32 cellular contexts compared by ENCODE assay signal in the genomic region with DNA sequence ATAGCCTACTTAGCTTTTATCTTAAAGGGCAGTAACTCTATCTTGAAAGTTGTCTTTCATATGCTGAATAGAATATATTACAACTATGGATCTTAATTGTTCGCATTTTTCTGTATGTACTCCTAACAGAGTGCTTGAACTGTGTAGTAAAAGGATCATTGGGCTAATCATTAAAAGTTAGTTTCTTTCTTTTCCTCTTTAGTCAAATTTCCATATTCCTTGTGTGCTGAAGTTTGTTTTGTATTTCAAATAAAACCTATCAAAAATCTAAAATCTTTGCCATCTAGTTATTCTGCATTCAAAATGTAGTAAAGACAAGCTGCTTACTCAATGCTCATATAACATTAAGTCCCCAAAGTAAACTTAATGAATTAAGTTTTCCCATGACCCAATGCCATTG.
DNase-seq lines count a peak whose midpoint lies in the region; ATAC-seq, FAIRE-seq and TF ChIP-seq lines count a peak whose summit lies in the region.
"Had no signal": no experiment of that assay in that cellular context is flagged by ENCODE, and none has a peak within 500 bp of the region (broad histone marks: within the 10 kb centered on the region; RNA-seq: fewer than 3 reads in every experiment).

No MANE protein-coding gene starts in this region.

- no peak overlapping the region for H3K4me3 Mint-ChIP-seq in stimulated activated effector memory CD8-positive, alpha-beta T cell treated with anti-CD3 and anti-CD28 coated beads, Interleukin-12 subunit alpha, Interleukin-12 subunit beta, amount 100 ng/mL, for 72 hours
- H3K4me3 Mint-ChIP-seq: B cell; CD14-positive monocyte; CD4-positive, alpha-beta memory T cell; CD4-positive, alpha-beta T cell; CD4-positive, CD25-positive, alpha-beta regulatory T cell; CD8-positive, alpha-beta memory T cell; CD8-positive, alpha-beta T cell had no signal

- no peaks in the 10 kb centered on the region for H3K36me3 Mint-ChIP-seq in stimulated activated effector memory CD8-positive, alpha-beta T cell treated with anti-CD3 and anti-CD28 coated beads, Interleukin-12 subunit alpha, Interleukin-12 subunit beta, amount 100 ng/mL, for 72 hours
- H3K36me3 Mint-ChIP-seq: CD14-positive monocyte; CD4-positive, alpha-beta memory T cell; CD4-positive, CD25-positive, alpha-beta regulatory T cell; CD8-positive, alpha-beta memory T cell; CD8-positive, alpha-beta T cell had no signal

- no peaks in the 10 kb centered on the region for H3K4me1 ChIP-seq in A549
- H3K4me1 ChIP-seq: BE2C; BLaER1; BLaER1 treated with 17β-estradiol and CSF1 and Interleukin-3, amounts not matched to agents 10 nM and 100 nM; Caco-2 had no signal

- 0% methylated on average over 1 of the region's 1 CpG for WGBS in A549 (ENCODE audit: missing lambda C conversion rate)

- no peak overlapping the region for H3K27ac Mint-ChIP-seq in stimulated activated effector memory CD8-positive, alpha-beta T cell treated with anti-CD3 and anti-CD28 coated beads, Interleukin-12 subunit alpha, Interleukin-12 subunit beta, amount 100 ng/mL, for 72 hours
- H3K27ac Mint-ChIP-seq: B cell; CD14-positive monocyte; CD4-positive, alpha-beta memory T cell; CD4-positive, alpha-beta T cell; CD4-positive, CD25-positive, alpha-beta regulatory T cell; CD8-positive, alpha-beta memory T cell; CD8-positive, alpha-beta T cell had no signal

- no peak overlapping the region for H3K4me2 ChIP-seq in A549
- H3K4me2 ChIP-seq: BLaER1; BLaER1 treated with 17β-estradiol and CSF1 and Interleukin-3, amounts not matched to agents 10 nM and 100 nM had no signal

- FAIRE-seq in A549 (lab: Jason Lieb, UNC): peak; percentile 81
- peak; percentile 87 for FAIRE-seq in colon (lab: Jason Lieb, UNC)
- FAIRE-seq: A204.1, D721Med had no signal

- no peak for ATAC-seq in A549
- no peak for ATAC-seq in stimulated activated effector memory CD8-positive, alpha-beta T cell treated with anti-CD3 and anti-CD28 coated beads, Interleukin-12 subunit alpha, Interleukin-12 subunit beta, amount 100 ng/mL, for 72 hours
- ATAC-seq: CD8-positive, alpha-beta T cell had no signal

- TF ChIP-seq POLR2A in A549 (IDR thresholded peaks at IDR 0.05; ENCODE audit: low read length): no peak

- H3K9me3 Mint-ChIP-seq in stimulated activated effector memory CD8-positive, alpha-beta T cell treated with anti-CD3 and anti-CD28 coated beads, Interleukin-12 subunit alpha, Interleukin-12 subunit beta, amount 100 ng/mL, for 72 hours: peaks cover 11% of the 10 kb centered on the region

- no peak for TF ChIP-seq CTCF in A549 (IDR thresholded peaks at IDR 0.05)

- DNase-seq in A549 (ENCODE audit: low read depth in 1 of 2, low spot score in 1 of 2) (no peak), NCI-H1694 (lab: John Stamatoyannopoulos, UW) (no peak)
- DNase-seq in stimulated activated effector memory CD8-positive, alpha-beta T cell treated with anti-CD3 and anti-CD28 coated beads, Interleukin-12 subunit alpha, Interleukin-12 subunit beta, amount 100 ng/mL, for 72 hours (ENCODE audit: low spot score in 2 of 2): no peak
- DNase-seq: 8988T; ACHN; AML-193; BE2C; C1 segment of cervical spinal cord; Caco-2; Calu3; CD4-positive, alpha-beta memory T cell; CD4-positive, alpha-beta T cell; CD4-positive, CD25-positive, alpha-beta regulatory T cell; CD8-positive, alpha-beta memory T cell; CD8-positive, alpha-beta T cell; COR-L47; DMS 273 treated with DMSO at 0.1 percent for 48 hours; DMS153; DMS53; DMS79; DMS79 treated with DMSO at 0.1 percent for 48 hours; DND-41; EL had no signal

- no peaks in the 10 kb centered on the region for H3K4me1 Mint-ChIP-seq in stimulated activated effector memory CD8-positive, alpha-beta T cell treated with anti-CD3 and anti-CD28 coated beads, Interleukin-12 subunit alpha, Interleukin-12 subunit beta, amount 100 ng/mL, for 72 hours
- H3K4me1 Mint-ChIP-seq: B cell; CD14-positive monocyte; CD4-positive, alpha-beta memory T cell; CD4-positive, CD25-positive, alpha-beta regulatory T cell; CD8-positive, alpha-beta memory T cell had no signal

- no peak for TF ChIP-seq RAD21 in A549 (conservative IDR thresholded peaks at IDR 0.05 in 1 of 2, IDR thresholded peaks at IDR 0.05 in 1 of 2)

- no peak for TF ChIP-seq EP300 in A549 (IDR thresholded peaks at IDR 0.05)

- CTCF ChIA-PET in A549 (lab: Yijun Ruan, JAX): no interaction called here

- POLR2A ChIA-PET in A549 (lab: Yijun Ruan, JAX): no interaction called here

- no peak overlapping the region for H3K4me3 ChIP-seq in A549
- H3K4me3 ChIP-seq: BLaER1; BLaER1 treated with 17β-estradiol and CSF1 and Interleukin-3, amounts not matched to agents 10 nM and 100 nM had no signal

- no peaks in the 10 kb centered on the region for H3K9me3 ChIP-seq in A549
- H3K9me3 ChIP-seq: BE2C, BLaER1, Caco-2 had no signal

- H3K27ac ChIP-seq in A549: no peak overlapping the region
- H3K27ac ChIP-seq: 22Rv1; BLaER1; BLaER1 treated with 17β-estradiol and CSF1 and Interleukin-3, amounts not matched to agents 10 nM and 100 nM; C4-2B had no signal

TF ChIP-seq in A549, 52 proteins besides CTCF, POLR2A, EP300 and RAD21:
- TF ChIP-seq NFE2L2 (conservative IDR thresholded peaks at IDR 0.05; ENCODE audit: low read length): no peak
- no peak for TF ChIP-seq HOXB13 (CRISPR knock-in tag; IDR thresholded peaks at IDR 0.05; ENCODE audit: low read depth)
- no peak for TF ChIP-seq KDM1A (IDR thresholded peaks at IDR 0.05; ENCODE audit: low read depth)
- no peak for TF ChIP-seq TP53 (CRISPR knock-in tag; IDR thresholded peaks at IDR 0.05)
- TF ChIP-seq HEYL (CRISPR knock-in tag; IDR thresholded peaks at IDR 0.05): no peak
- no peak for TF ChIP-seq CBX2 (IDR thresholded peaks at IDR 0.05; ENCODE audit: borderline replicate concordance, low read depth)
- no peak for TF ChIP-seq EHMT2 (IDR thresholded peaks at IDR 0.05; ENCODE audit: low read depth)
